In genomic region chr3:196159952-196160804, GRCh38 we compare ENCODE assay signal across 7 cellular contexts.
A peak's percentile ranks its signal among the peaks of the same experiment; 100 is the strongest.
DNase-seq lines count a peak whose midpoint lies in the region; ATAC-seq and TF ChIP-seq lines count a peak whose summit lies in the region.

No MANE protein-coding gene starts in this region.

- peak; percentile 98 for ATAC-seq in GM21447 (IDR thresholded peaks at IDR 0.05; ENCODE audit: unreplicated experiment)

- CTCF ChIA-PET in HEK293T (lab: Yijun Ruan, JAX) = no interaction called here

- DNase-seq in GM12865 (ENCODE audit: low read depth) (peak; percentile 94), HL-60 (ENCODE audit: low read depth in 1 of 2, low spot score in 1 of 2) (peak; percentile 73 to 97), UCSD-AML1 (lab: John Stamatoyannopoulos, UW; ENCODE audit: unreplicated experiment) (peak; percentile 66), foreskin fibroblast (peak; percentile 62 to 79), HEK293T (ENCODE audit: extremely low spot score) (no peak)
- peak; percentile 10 for DNase-seq in stimulated activated CD4-positive, alpha-beta T cell treated with anti-CD3 and anti-CD28 coated beads, Interleukin-4, amount 100 ng/mL, for 24 hours

- H3K4me3 ChIP-seq in GM12865 (ENCODE audit: low read depth, low read length) (no peak overlapping the region), HL-60 (replicated peaks; ENCODE audit: insufficient read depth, low read length) (no peak overlapping the region), foreskin fibroblast (ENCODE audit: low read depth in 1 of 2, low read length in 2 of 2) (no peak overlapping the region)

- H3K27me3 ChIP-seq in HL-60 (ENCODE audit: insufficient read depth, poor library complexity, severe bottlenecking) = no peaks in the 10 kb centered on the region

- TF ChIP-seq CTCF in GM12865 (IDR thresholded peaks at IDR 0.05; ENCODE audit: insufficient read depth, low read depth, low read length, missing control alignments) = no peak
- TF ChIP-seq CTCF in HL-60 (IDR thresholded peaks at IDR 0.05; ENCODE audit: insufficient read depth, low read length) = no peak
- TF ChIP-seq CTCF in foreskin fibroblast (IDR thresholded peaks at IDR 0.05; ENCODE audit: low read depth, low read length) = no peak

- peak overlapping the region; percentile 84 for H3K27ac ChIP-seq in HL-60 (replicated peaks)

- POLR2A ChIA-PET in HEK293T (lab: Yijun Ruan, JAX) = no interaction called here

TF ChIP-seq in HEK293T, 16 proteins besides CTCF, POLR2A, EP300 and RAD21:
- TF ChIP-seq SUZ12 (IDR thresholded peaks at IDR 0.05) (no peak), CTBP1 (IDR thresholded peaks at IDR 0.05; ENCODE audit: borderline replicate concordance) (no peak), FOXK2 (IDR thresholded peaks at IDR 0.05) (no peak), PKNOX1 (IDR thresholded peaks at IDR 0.05) (no peak), ELF4 (IDR thresholded peaks at IDR 0.05) (no peak), FOXA1 (IDR thresholded peaks at IDR 0.05) (no peak), LEF1 (IDR thresholded peaks at IDR 0.05; ENCODE audit: borderline replicate concordance) (no peak), HDGF (IDR thresholded peaks at IDR 0.05; ENCODE audit: borderline replicate concordance) (no peak), TARDBP (IDR thresholded peaks at IDR 0.05) (no peak), ZNF384 (IDR thresholded peaks at IDR 0.05) (no peak), L3MBTL2 (conservative IDR thresholded peaks at IDR 0.05) (no peak), SP1 (IDR thresholded peaks at IDR 0.05) (no peak), ARNT (IDR thresholded peaks at IDR 0.05) (no peak), BHLHE40 (IDR thresholded peaks at IDR 0.05; ENCODE audit: borderline replicate concordance) (no peak), NFRKB (IDR thresholded peaks at IDR 0.05) (no peak), FOXM1 (IDR thresholded peaks at IDR 0.05; ENCODE audit: borderline replicate concordance) (no peak)
TF ChIP-seq in HEK293T: peak in this region for 0.
